ENCODE assay signal across 10 cellular contexts in the genomic region with DNA sequence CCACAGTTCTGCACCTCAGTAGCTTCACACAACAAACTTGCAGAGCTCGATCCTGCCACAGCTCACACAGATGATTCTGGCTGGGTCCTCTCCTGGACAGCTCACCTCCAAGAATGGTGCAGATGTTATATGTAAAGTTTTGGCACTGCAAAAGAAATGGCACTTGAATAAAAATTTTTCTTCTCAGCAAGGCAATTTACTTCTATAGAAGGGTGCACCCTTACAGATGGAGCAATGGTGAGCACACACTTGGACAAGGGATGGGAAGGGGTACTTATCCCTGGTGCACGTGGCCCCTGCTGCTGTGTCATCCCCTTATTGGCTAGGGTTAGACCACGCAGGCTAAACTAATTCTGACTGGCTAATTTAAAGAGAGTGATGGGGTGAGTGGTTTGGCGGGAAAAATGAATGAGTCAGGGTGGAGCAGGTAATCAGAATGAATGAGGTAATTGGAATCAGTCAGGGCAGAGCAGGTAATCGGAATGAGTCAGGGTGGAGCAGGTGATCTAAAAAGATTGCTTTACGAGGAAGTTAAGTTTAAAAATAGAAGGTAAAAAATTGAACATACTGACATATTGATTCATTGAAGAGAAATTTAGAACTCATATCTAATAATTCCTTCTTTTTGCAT. TPM values are rescaled to one million over a fixed set of nuclear protein-coding genes. Genes with fewer than 3 reads are reported as not detected.
"Had no signal": no experiment of that assay in that cellular context is flagged by ENCODE, and none has a peak within 500 bp of the region (broad histone marks: within the 10 kb centered on the region; RNA-seq: fewer than 3 reads in every experiment).

No MANE protein-coding gene starts in this region.

- H3K4me2 ChIP-seq: GM23338 had no signal

- FAIRE-seq: H1, H54, HTR-8/SVneo had no signal

- H3K4me3 ChIP-seq: GM23338 had no signal

- H3K4me1 Mint-ChIP-seq: GM23338, H9 had no signal

- ATAC-seq: GM23338 had no signal

- H2AFZ ChIP-seq: GM23338 had no signal

- H3K27ac Mint-ChIP-seq: GM23338, H9, HFFc6 had no signal

- DNase-seq: H9, HCEC 1CT, HFFc6, IMR-90, KBM-7 had no signal

- H3K4me3 Mint-ChIP-seq: GM23338, H9, HFFc6 had no signal

RNA-seq across cellular contexts. Expression of a gene that starts 12.0 kb away (rescaled TPM):
- total RNA-seq: HFFc6, HT-29, IMR-90 had no signal
- polyA plus RNA-seq: IMR-90 had no signal

RNA-seq across cellular contexts. Expression of a gene that starts 42.1 kb away (rescaled TPM):
- total RNA-seq: H1, H9, HFFc6, HT-29, IMR-90 had no signal
- polyA plus RNA-seq: GM23338, IMR-90 had no signal
